In genomic region chr9:69820955-69821788, GRCh38 we compare ENCODE assay signal across 1 cellular context.
TF ChIP-seq lines count a peak whose summit lies in the region.

No MANE protein-coding gene starts in this region.

TF ChIP-seq in endothelial cell of umbilical vein, 7 proteins besides CTCF, POLR2A, EP300 and RAD21 (continued from another document):
- TF ChIP-seq GATA2 (IDR thresholded peaks at IDR 0.05; ENCODE audit: insufficient read depth, insufficient read length, low read depth, low read length) = no peak
TF ChIP-seq in endothelial cell of umbilical vein: peak in this region for 1.
